In the genomic region with DNA sequence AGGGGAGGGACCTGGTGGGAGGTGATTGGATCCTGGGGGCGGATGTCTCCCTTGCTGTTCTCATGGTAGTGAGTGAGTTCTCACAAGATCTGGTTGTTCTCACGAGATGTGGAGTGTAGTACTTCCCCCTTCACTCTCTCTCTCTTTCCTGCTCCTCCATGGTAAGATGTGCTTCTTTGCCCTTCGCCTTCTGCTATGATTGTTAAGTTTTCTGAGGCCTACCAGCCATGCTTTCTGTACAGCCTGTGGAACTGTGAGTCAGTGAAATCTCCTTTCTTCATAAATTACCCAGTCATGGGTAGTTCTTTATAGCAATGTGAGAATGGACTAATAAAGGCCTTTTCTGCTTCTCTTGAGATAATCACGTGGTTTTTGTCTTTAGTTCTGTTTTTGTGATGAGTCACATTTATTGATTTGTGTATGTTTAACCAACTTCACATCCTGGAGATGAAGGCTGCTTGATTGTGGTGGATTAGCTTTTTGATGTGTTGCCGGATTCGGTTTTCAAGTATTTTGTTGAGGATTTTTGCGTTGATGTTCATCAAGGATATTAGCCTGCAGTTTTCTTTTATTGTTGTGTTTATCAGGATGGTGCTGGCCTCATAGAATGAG, we compare ENCODE assay signal across 2 cellular contexts.
TF ChIP-seq lines count a peak whose summit lies in the region.

No MANE protein-coding gene starts in this region.

TF ChIP-seq in K562, 482 proteins besides CTCF, POLR2A, EP300 and RAD21 (continued from another document and continues in another):
- TF ChIP-seq, protein P1, sequence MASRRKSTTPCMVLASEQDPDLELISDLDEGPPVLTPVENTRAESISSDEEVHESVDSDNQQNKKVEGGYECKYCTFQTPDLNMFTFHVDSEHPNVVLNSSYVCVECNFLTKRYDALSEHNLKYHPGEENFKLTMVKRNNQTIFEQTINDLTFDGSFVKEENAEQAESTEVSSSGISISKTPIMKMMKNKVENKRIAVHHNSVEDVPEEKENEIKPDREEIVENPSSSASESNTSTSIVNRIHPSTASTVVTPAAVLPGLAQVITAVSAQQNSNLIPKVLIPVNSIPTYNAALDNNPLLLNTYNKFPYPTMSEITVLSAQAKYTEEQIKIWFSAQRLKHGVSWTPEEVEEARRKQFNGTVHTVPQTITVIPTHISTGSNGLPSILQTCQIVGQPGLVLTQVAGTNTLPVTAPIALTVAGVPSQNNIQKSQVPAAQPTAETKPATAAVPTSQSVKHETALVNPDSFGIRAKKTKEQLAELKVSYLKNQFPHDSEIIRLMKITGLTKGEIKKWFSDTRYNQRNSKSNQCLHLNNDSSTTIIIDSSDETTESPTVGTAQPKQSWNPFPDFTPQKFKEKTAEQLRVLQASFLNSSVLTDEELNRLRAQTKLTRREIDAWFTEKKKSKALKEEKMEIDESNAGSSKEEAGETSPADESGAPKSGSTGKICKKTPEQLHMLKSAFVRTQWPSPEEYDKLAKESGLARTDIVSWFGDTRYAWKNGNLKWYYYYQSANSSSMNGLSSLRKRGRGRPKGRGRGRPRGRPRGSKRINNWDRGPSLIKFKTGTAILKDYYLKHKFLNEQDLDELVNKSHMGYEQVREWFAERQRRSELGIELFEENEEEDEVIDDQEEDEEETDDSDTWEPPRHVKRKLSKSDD (conservative IDR thresholded peaks at IDR 0.05; ENCODE audit: low read length): 0 out of 2 replicates have a peak, but pooled peaks have one; percentile 45
- TF ChIP-seq NCOR1 (IDR thresholded peaks at IDR 0.05) (peak; percentile 47; the same call in 1 of the 2 replicates), C11orf30 (IDR thresholded peaks at IDR 0.05; ENCODE audit: low read depth) (peak; percentile 90), CBFB (CRISPR knock-in tag; IDR thresholded peaks at IDR 0.05) (no peak), HEY1 (CRISPR knock-in tag; IDR thresholded peaks at IDR 0.05; ENCODE audit: borderline replicate concordance) (no peak), NBN (IDR thresholded peaks at IDR 0.05; ENCODE audit: low read depth) (peak; percentile 72), KAT7 (CRISPR knock-in tag; IDR thresholded peaks at IDR 0.05; ENCODE audit: borderline replicate concordance) (peak; percentile 95; the same call in 1 of the 2 replicates), DACH1 (IDR thresholded peaks at IDR 0.05; ENCODE audit: partially characterized antibody) (peak; percentile 4), GABPA (tag; conservative IDR thresholded peaks at IDR 0.05; ENCODE audit: low read depth) (peak; percentile 19; the same call in 1 of the 2 replicates), SMAD3 (CRISPR knock-in tag; conservative IDR thresholded peaks at IDR 0.05) (0 out of 2 replicates have a peak, but pooled peaks have one; percentile 4), EWSR1 (IDR thresholded peaks at IDR 0.05; ENCODE audit: borderline replicate concordance, low read depth, partially characterized antibody) (no peak), NCOA1 (IDR thresholded peaks at IDR 0.05; ENCODE audit: low read depth) (0 out of 2 replicates have a peak, but pooled peaks have one; percentile 14), ZNF274 (IDR thresholded peaks at IDR 0.05; ENCODE audit: borderline replicate concordance, low read depth, low read length) (no peak), NFYB (IDR thresholded peaks at IDR 0.05; ENCODE audit: extremely low read depth, insufficient read length) (no peak), ZBTB17 (CRISPR knock-in tag; IDR thresholded peaks at IDR 0.05) (peak; percentile 64; the same call in 1 of the 2 replicates), FIP1L1 (IDR thresholded peaks at IDR 0.05; ENCODE audit: low read depth, low read length, poor library complexity, severe bottlenecking) (no peak), ZNF324 (CRISPR knock-in tag; IDR thresholded peaks at IDR 0.05) (no peak), ZFP1 (CRISPR knock-in tag; IDR thresholded peaks at IDR 0.05) (no peak), ADNP (tag; IDR thresholded peaks at IDR 0.05) (0 out of 2 replicates have a peak, but pooled peaks have one; percentile 14), FOXK2 (conservative IDR thresholded peaks at IDR 0.05 in 1 of 2, IDR thresholded peaks at IDR 0.05 in 1 of 2; ENCODE audit: low read depth in 2 of 2) (peak in 1 of 2 experiments; percentile 39; a peak in 2 of 4 replicates), TAF7 (tag; IDR thresholded peaks at IDR 0.05) (peak; percentile 77), ZNF41 (CRISPR knock-in tag; conservative IDR thresholded peaks at IDR 0.05) (no peak), ARID1B (IDR thresholded peaks at IDR 0.05) (peak; percentile 77), HDAC1 (IDR thresholded peaks at IDR 0.05) (0 out of 4 replicates have a peak, but pooled peaks of 1 of the 2 experiments have one; percentile 44), ETV1 (tag; conservative IDR thresholded peaks at IDR 0.05; ENCODE audit: low read depth) (peak; percentile 63; the same call in 1 of the 2 replicates)
- TF ChIP-seq, protein P2, sequence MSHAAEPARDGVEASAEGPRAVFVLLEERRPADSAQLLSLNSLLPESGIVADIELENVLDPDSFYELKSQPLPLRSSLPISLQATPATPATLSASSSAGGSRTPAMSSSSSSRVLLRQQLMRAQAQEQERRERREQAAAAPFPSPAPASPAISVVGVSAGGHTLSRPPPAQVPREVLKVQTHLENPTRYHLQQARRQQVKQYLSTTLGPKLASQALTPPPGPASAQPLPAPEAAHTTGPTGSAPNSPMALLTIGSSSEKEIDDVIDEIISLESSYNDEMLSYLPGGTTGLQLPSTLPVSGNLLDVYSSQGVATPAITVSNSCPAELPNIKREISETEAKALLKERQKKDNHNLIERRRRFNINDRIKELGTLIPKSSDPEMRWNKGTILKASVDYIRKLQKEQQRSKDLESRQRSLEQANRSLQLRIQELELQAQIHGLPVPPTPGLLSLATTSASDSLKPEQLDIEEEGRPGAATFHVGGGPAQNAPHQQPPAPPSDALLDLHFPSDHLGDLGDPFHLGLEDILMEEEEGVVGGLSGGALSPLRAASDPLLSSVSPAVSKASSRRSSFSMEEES (CRISPR knock-in tag; IDR thresholded peaks at IDR 0.05): peak; percentile 94
- TF ChIP-seq, protein P3, sequence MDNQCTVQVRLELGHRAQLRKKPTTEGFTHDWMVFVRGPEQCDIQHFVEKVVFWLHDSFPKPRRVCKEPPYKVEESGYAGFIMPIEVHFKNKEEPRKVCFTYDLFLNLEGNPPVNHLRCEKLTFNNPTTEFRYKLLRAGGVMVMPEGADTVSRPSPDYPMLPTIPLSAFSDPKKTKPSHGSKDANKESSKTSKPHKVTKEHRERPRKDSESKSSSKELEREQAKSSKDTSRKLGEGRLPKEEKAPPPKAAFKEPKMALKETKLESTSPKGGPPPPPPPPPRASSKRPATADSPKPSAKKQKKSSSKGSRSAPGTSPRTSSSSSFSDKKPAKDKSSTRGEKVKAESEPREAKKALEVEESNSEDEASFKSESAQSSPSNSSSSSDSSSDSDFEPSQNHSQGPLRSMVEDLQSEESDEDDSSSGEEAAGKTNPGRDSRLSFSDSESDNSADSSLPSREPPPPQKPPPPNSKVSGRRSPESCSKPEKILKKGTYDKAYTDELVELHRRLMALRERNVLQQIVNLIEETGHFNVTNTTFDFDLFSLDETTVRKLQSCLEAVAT (IDR thresholded peaks at IDR 0.05): peak in 1 of 2 experiments; percentile 47; a peak in 1 of 4 replicates
- TF ChIP-seq, protein P4, sequence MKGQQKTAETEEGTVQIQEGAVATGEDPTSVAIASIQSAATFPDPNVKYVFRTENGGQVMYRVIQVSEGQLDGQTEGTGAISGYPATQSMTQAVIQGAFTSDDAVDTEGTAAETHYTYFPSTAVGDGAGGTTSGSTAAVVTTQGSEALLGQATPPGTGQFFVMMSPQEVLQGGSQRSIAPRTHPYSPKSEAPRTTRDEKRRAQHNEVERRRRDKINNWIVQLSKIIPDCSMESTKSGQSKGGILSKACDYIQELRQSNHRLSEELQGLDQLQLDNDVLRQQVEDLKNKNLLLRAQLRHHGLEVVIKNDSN (CRISPR knock-in tag; IDR thresholded peaks at IDR 0.05): peak; percentile 71

TF ChIP-seq in HEK293T, 16 proteins besides CTCF, POLR2A, EP300 and RAD21 (continued from another document):
- TF ChIP-seq, protein P5, sequence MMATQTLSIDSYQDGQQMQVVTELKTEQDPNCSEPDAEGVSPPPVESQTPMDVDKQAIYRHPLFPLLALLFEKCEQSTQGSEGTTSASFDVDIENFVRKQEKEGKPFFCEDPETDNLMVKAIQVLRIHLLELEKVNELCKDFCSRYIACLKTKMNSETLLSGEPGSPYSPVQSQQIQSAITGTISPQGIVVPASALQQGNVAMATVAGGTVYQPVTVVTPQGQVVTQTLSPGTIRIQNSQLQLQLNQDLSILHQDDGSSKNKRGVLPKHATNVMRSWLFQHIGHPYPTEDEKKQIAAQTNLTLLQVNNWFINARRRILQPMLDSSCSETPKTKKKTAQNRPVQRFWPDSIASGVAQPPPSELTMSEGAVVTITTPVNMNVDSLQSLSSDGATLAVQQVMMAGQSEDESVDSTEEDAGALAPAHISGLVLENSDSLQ (IDR thresholded peaks at IDR 0.05): no peak
- TF ChIP-seq FOXK2 (IDR thresholded peaks at IDR 0.05) (no peak), FOXA1 (IDR thresholded peaks at IDR 0.05) (no peak), ZNF384 (IDR thresholded peaks at IDR 0.05) (no peak), CTBP1 (IDR thresholded peaks at IDR 0.05; ENCODE audit: borderline replicate concordance) (no peak), SUZ12 (IDR thresholded peaks at IDR 0.05) (no peak), ELF4 (IDR thresholded peaks at IDR 0.05) (no peak), NFRKB (IDR thresholded peaks at IDR 0.05) (no peak)
TF ChIP-seq in HEK293T: peak in this region for 0.
